25 cellular contexts compared by ENCODE assay signal in the genomic region with DNA sequence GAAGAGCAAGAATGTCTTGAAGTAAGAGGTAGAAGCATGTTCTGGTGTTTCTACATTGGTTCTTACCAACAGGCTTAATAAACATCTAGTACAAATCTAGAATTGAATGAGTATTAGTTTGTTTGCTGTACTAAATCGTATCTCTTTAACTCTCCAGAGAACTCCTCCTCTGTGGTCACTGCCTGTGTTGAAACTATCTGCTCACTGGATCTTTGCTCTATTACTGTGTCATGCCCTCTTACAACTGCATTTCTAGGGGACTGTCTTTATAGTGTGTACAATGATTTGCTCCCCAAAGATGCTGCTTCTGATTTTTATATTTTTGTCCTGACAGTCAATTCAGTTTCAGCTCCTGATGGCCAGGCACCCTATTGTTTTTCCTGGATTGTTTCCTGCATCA. TPM values are rescaled to one million over a fixed set of nuclear protein-coding genes. Genes with fewer than 3 reads are reported as not detected.
"Had no signal": no experiment of that assay in that cellular context is flagged by ENCODE, and none has a peak within 500 bp of the region (broad histone marks: within the 10 kb centered on the region; RNA-seq: fewer than 3 reads in every experiment).

No MANE protein-coding gene starts in this region.

- H3K36me3 ChIP-seq: adrenal gland, colonic mucosa, esophagus squamous epithelium had no signal

- H3K4me3 ChIP-seq: adrenal gland, body of pancreas, colonic mucosa, esophagus squamous epithelium had no signal

- H3K27ac ChIP-seq: adrenal gland, body of pancreas, colonic mucosa, epithelial cell of prostate, esophagus squamous epithelium had no signal

- DNase-seq: activated CD4-positive, alpha-beta memory T cell treated with anti-CD3 and anti-CD28 coated beads for 36 hours; activated CD4-positive, alpha-beta T cell treated with anti-CD3 and anti-CD28 coated beads for 36 hours; activated CD4-positive, alpha-beta T cell treated with anti-CD3 and anti-CD28 coated beads, Interleukin-2, amount 10 ng/mL, durations not matched to agents 24 days and 14 days; activated CD4-positive, CD25-positive, alpha-beta regulatory T cell; activated CD4-positive, CD25-positive, alpha-beta regulatory T cell treated with anti-CD3 and anti-CD28 coated beads, Interleukin-2, amount 50 U/mL, for 72 hours; activated CD8-positive, alpha-beta memory T cell treated with anti-CD3 and anti-CD28 coated beads, Interleukin-2, amount 10 ng/mL, durations not matched to agents 7 days and 5 days; activated CD8-positive, alpha-beta memory T cell treated with anti-CD3 and anti-CD28 coated beads, Interleukin-2, amount 50 U/mL, for 4 hours; activated CD8-positive, alpha-beta T cell treated with anti-CD3 and anti-CD28 coated beads, Interleukin-2, amount 10 ng/mL, durations not matched to agents 7 days and 5 days; activated effector memory CD4-positive, alpha-beta T cell treated with anti-CD3 and anti-CD28 coated beads, Interleukin-2, amount 50 U/mL, for 16 hours; activated naive CD4-positive, alpha-beta T cell treated with anti-CD3 and anti-CD28 coated beads for 36 hours; activated naive CD8-positive, alpha-beta T cell treated with anti-CD3 and anti-CD28 coated beads for 36 hours; activated naive CD8-positive, alpha-beta T cell treated with anti-CD3 and anti-CD28 coated beads, Interleukin-2, amount 50 U/mL, for 24 hours; activated T-cell treated with anti-CD3 and anti-CD28 coated beads, Interleukin-2, amount 50 U/mL, for 1 hour; activated T-cell treated with anti-CD3 and anti-CD28 coated beads, Interleukin-2, amount 50 U/mL, for 48 hours; adrenal gland; amygdala; aorta; body of pancreas; caudate nucleus; colonic mucosa; effector CD8-positive, alpha-beta T cell; esophagus squamous epithelium; head of caudate nucleus; T-helper 2 cell had no signal

- H3K4me1 ChIP-seq: adrenal gland, body of pancreas, colonic mucosa, esophagus squamous epithelium had no signal

- ATAC-seq: activated CD4-positive, alpha-beta T cell treated with anti-CD3 and anti-CD28 coated beads for 36 hours; activated CD8-positive, alpha-beta memory T cell treated with anti-CD3 and anti-CD28 coated beads, Interleukin-2, amount 10 ng/mL, durations not matched to agents 7 days and 5 days; activated CD8-positive, alpha-beta T cell treated with anti-CD3 and anti-CD28 coated beads, Interleukin-2, amount 10 ng/mL, durations not matched to agents 7 days and 5 days; activated naive CD8-positive, alpha-beta T cell treated with anti-CD3 and anti-CD28 coated beads, Interleukin-2, amount 50 U/mL, for 24 hours; body of pancreas had no signal

- H3K27me3 ChIP-seq: adrenal gland, body of pancreas, colonic mucosa, esophagus squamous epithelium had no signal

RNA-seq across cellular contexts. Expression of gene E2F7, which starts 50.1 kb away (rescaled TPM):
- total RNA-seq: body of pancreas had no signal
- polyA plus RNA-seq: aorta had no signal
